Comparison of ENCODE assay signal across 17 cellular contexts in genomic region chrX:93259029-93259428, GRCh38.
DNase-seq lines count a peak whose midpoint lies in the region; ATAC-seq and TF ChIP-seq lines count a peak whose summit lies in the region.
"Had no signal": no experiment of that assay in that cellular context is flagged by ENCODE, and none has a peak within 500 bp of the region (broad histone marks: within the 10 kb centered on the region; RNA-seq: fewer than 3 reads in every experiment).

No MANE protein-coding gene starts in this region.

- intact Hi-C loops in mammary epithelial cell (cut with micrococcal nuclease) (no loop called here), breast epithelium (cut with DNase I; ENCODE audit: low total_unique reads) (no loop called here)

- no peak overlapping the region for H2AFZ ChIP-seq in mammary epithelial cell (ENCODE audit: low read depth, low read length)

- H3K36me3 ChIP-seq in mammary epithelial cell (ENCODE audit: insufficient read depth, low read length) (no peaks in the 10 kb centered on the region), breast epithelium (no peaks in the 10 kb centered on the region), endodermal cell (ENCODE audit: control insufficient read depth, insufficient read depth, low read length) (no peaks in the 10 kb centered on the region)

- no peak for TF ChIP-seq POLR2A in breast epithelium (IDR thresholded peaks at IDR 0.05)
- no peak for TF ChIP-seq POLR2A in erythroblast (IDR thresholded peaks at IDR 0.05; ENCODE audit: low read length)

- CTCF ChIA-PET in mammary epithelial cell (lab: Charles Lee; ENCODE audit: low non-redundant PET), result no interaction called here

- 89% methylated on average over 1 of the region's 1 CpG for WGBS in mammary epithelial cell (ENCODE audit: low coverage, missing lambda C conversion rate)
- 80% methylated on average over 1 of the region's 1 CpG; no CpG with 5 or more reads in 1 of the 2 experiments for WGBS in endodermal cell (ENCODE audit: insufficient coverage in 1 of 2, insufficient read length in 1 of 2), 2 experiments

- no TSS peak for BruUV-seq in mammary epithelial cell (replicated peaks; lab: Mats Ljungman, UMichigan)

- H3K27me3 ChIP-seq in mammary epithelial cell (ENCODE audit: insufficient read depth, low read length) (no peaks in the 10 kb centered on the region), breast epithelium (peaks cover 0 to 22% of the 10 kb centered on the region in 2 donors), endodermal cell (ENCODE audit: control insufficient read depth, insufficient read depth, low read length, poor library complexity, severe bottlenecking) (no peaks in the 10 kb centered on the region)

- H3K4me1 Mint-ChIP-seq in endodermal cell, result no peaks in the 10 kb centered on the region
- H3K4me1 Mint-ChIP-seq in mesothelial cell of epicardium, result no peaks in the 10 kb centered on the region

- H3K9me3 ChIP-seq in mammary epithelial cell (replicated peaks; ENCODE audit: insufficient read depth, low read length), result no peaks in the 10 kb centered on the region
- no peaks in the 10 kb centered on the region for H3K9me3 ChIP-seq in breast epithelium
- H3K9me3 ChIP-seq in endodermal cell (ENCODE audit: control insufficient read depth, low read length), result no peaks in the 10 kb centered on the region
- H3K9me3 ChIP-seq: A549 had no signal

- DNase-seq in mammary epithelial cell (no peak), breast epithelium (ENCODE audit: low spot score in 2 of 2) (no peak), endodermal cell (no peak), mesothelial cell of epicardium (ENCODE audit: low spot score in 2 of 2, unreplicated experiment in 2 of 2) (no peak), NCI-H2171 (lab: John Stamatoyannopoulos, UW) (no peak), erythroblast (lab: John Stamatoyannopoulos, UW) (no peak)
- DNase-seq: Calu3; CD8-positive, alpha-beta T cell; DND-41; H7; MM.1S; NCI-H1105 treated with DMSO at 0.1 percent for 48 hours; NCI-H1694; NCI-H2081 treated with DMSO at 0.1 percent for 48 hours; NCI-H774 had no signal

- H3K27ac Mint-ChIP-seq in endodermal cell (no peak overlapping the region), mesothelial cell of epicardium (no peak overlapping the region)
- H3K27ac Mint-ChIP-seq: CD8-positive, alpha-beta T cell had no signal

- H4K20me1 ChIP-seq in mammary epithelial cell (ENCODE audit: insufficient read depth, low read length), result no peaks in the 10 kb centered on the region

- no peaks in the 10 kb centered on the region for H3K9me3 Mint-ChIP-seq in endodermal cell
- peaks cover 5% of the 10 kb centered on the region for H3K9me3 Mint-ChIP-seq in mesothelial cell of epicardium

- no peak overlapping the region for H3K4me3 Mint-ChIP-seq in endodermal cell
- no peak overlapping the region for H3K4me3 Mint-ChIP-seq in mesothelial cell of epicardium
- H3K4me3 Mint-ChIP-seq: CD8-positive, alpha-beta T cell had no signal

- no peaks in the 10 kb centered on the region for H3K36me3 Mint-ChIP-seq in endodermal cell (ENCODE audit: low read depth)
- H3K36me3 Mint-ChIP-seq in mesothelial cell of epicardium, result no peaks in the 10 kb centered on the region
- H3K36me3 Mint-ChIP-seq: CD8-positive, alpha-beta T cell had no signal

- ATAC-seq in GM18867 (IDR thresholded peaks at IDR 0.05; ENCODE audit: unreplicated experiment), result no peak
- ATAC-seq: A549; CD8-positive, alpha-beta T cell had no signal

- H3K4me2 ChIP-seq in mammary epithelial cell (ENCODE audit: insufficient read depth, low read depth, low read length), result no peak overlapping the region
- H3K4me2 ChIP-seq: A549 had no signal

- no peaks in the 10 kb centered on the region for H3K79me2 ChIP-seq in mammary epithelial cell (ENCODE audit: insufficient read depth, low read length)

- H3K4me3 ChIP-seq in mammary epithelial cell (replicated peaks in 1 of 3; ENCODE audit: insufficient read depth in 1 of 3, low read depth in 2 of 3, low read length in 3 of 3) (no peak overlapping the region), breast epithelium (no peak overlapping the region), endodermal cell (ENCODE audit: low read length) (no peak overlapping the region)
- H3K4me3 ChIP-seq: A549 had no signal

- H3K27ac ChIP-seq in mammary epithelial cell (ENCODE audit: insufficient read depth, low read depth, low read length) (no peak overlapping the region), breast epithelium (no peak overlapping the region), endodermal cell (ENCODE audit: low read depth, low read length) (no peak overlapping the region)
- H3K27ac ChIP-seq: A549 had no signal

- in situ Hi-C loops in mammary epithelial cell (cut with MboI; ENCODE audit: low sequenced_read_pairs in 2 of 2), result no loop called here

- TF ChIP-seq CTCF in mammary epithelial cell (conservative IDR thresholded peaks at IDR 0.05 in 1 of 2, IDR thresholded peaks at IDR 0.05 in 1 of 2; ENCODE audit: extremely low read depth in 1 of 2, insufficient read depth in 1 of 2, low read depth in 1 of 2, low read length in 2 of 2) (peak; percentile 2 to 14), breast epithelium (IDR thresholded peaks at IDR 0.05) (no peak), endodermal cell (conservative IDR thresholded peaks at IDR 0.05) (peak; percentile 66), mesothelial cell of epicardium (IDR thresholded peaks at IDR 0.05; ENCODE audit: unreplicated experiment) (peak; percentile 35)

- H3K9ac ChIP-seq in mammary epithelial cell (ENCODE audit: insufficient read depth, low read length), result no peak overlapping the region
- no peak overlapping the region for H3K9ac ChIP-seq in endodermal cell (ENCODE audit: extremely low read depth, low read length, poor library complexity, severe bottlenecking)

- H3K27me3 Mint-ChIP-seq in endodermal cell (ENCODE audit: insufficient read depth) (no peaks in the 10 kb centered on the region), mesothelial cell of epicardium (ENCODE audit: low read depth) (no peaks in the 10 kb centered on the region)

- dilution Hi-C loops in mammary epithelial cell (cut with HindIII; ENCODE audit: low sequenced_read_pairs), result no loop called here

- H3K4me1 ChIP-seq in mammary epithelial cell (ENCODE audit: insufficient read depth, low read length) (no peaks in the 10 kb centered on the region), breast epithelium (no peaks in the 10 kb centered on the region), endodermal cell (ENCODE audit: control insufficient read depth, insufficient read depth, low read length) (no peaks in the 10 kb centered on the region)
- H3K4me1 ChIP-seq: A549 had no signal

Comparison
In these comparisons a context has a peak if more than half of its experiments do, and no peak if none do; other contexts are left out.
1. CTCF ChIP-seq: peak in mammary epithelial cell (2 of 2), endodermal cell (single experiment) and mesothelial cell of epicardium (single experiment); none in breast epithelium (0 of 3).